8 cellular contexts compared by ENCODE assay signal in genomic region chr11:62880803-62881578, GRCh38. TPM values are rescaled to one million over a fixed set of nuclear protein-coding genes. Genes with fewer than 3 reads are reported as not detected.
DNase-seq lines count a peak whose midpoint lies in the region; ATAC-seq and TF ChIP-seq lines count a peak whose summit lies in the region.

TSS of gene SLC3A2 (plus strand) at chr11:62880896. CDS start at chr11:62881024, 128 bp downstream.

- H3K36me3 Mint-ChIP-seq in neural progenitor cell, result peaks cover 37% of the 10 kb centered on the region

- peak; percentile 98 for DNase-seq in ELF-1 (ENCODE audit: low read depth, low spot score)
- peak; percentile 96 for DNase-seq in activated effector memory CD4-positive, alpha-beta T cell treated with anti-CD3 and anti-CD28 coated beads, Interleukin-2, amount 50 U/mL, for 16 hours
- peak; percentile 89 for DNase-seq in fibroblast of villous mesenchyme (ENCODE audit: low read depth)
- DNase-seq in neural progenitor cell (ENCODE audit: low spot score), result peak; percentile 93

- H3K9me3 ChIP-seq in KOPT-K1 (ENCODE audit: insufficient read depth, low read length, poor library complexity, severe bottlenecking) (no peaks in the 10 kb centered on the region), neural progenitor cell (ENCODE audit: low read depth) (no peaks in the 10 kb centered on the region), subcutaneous abdominal adipose tissue (ENCODE audit: control insufficient read depth in 5 of 5, low read length in 5 of 5) (no peaks in the 10 kb centered on the region)

- H3F3A ChIP-seq in neural progenitor cell (ENCODE audit: low read depth), result peaks cover 76% of the 10 kb centered on the region

- H3K4me3 ChIP-seq in fibroblast of villous mesenchyme (ENCODE audit: low read depth, low read length), result peak within 1 kb of the TSS; percentile 93
- peak within 1 kb of the TSS; percentile 63 for H3K4me3 ChIP-seq in neural progenitor cell
- peak within 1 kb of the TSS; percentile 90 to 100 (median 99) for H3K4me3 ChIP-seq in subcutaneous abdominal adipose tissue (ENCODE audit: low read depth in 1 of 5, low read length in 5 of 5)

- H3K4me3 Mint-ChIP-seq in neural progenitor cell, result peak within 1 kb of the TSS; percentile 100

- H3K27me3 Mint-ChIP-seq in neural progenitor cell (ENCODE audit: insufficient read depth, low read depth), result peaks cover 7% of the 10 kb centered on the region

- H3K4me1 Mint-ChIP-seq in neural progenitor cell, result peaks cover 55% of the 10 kb centered on the region

- H3K79me2 ChIP-seq in neural progenitor cell (ENCODE audit: low read depth), result peaks cover 95% of the 10 kb centered on the region

- peak within 1 kb of the TSS; percentile 2 for H2AFZ ChIP-seq in neural progenitor cell (replicated peaks)

- TF ChIP-seq CTCF in fibroblast of villous mesenchyme (IDR thresholded peaks at IDR 0.05; ENCODE audit: insufficient read depth, low read depth, low read length), result peak; percentile 36
- peak; percentile 79 for TF ChIP-seq CTCF in neural progenitor cell (IDR thresholded peaks at IDR 0.05)

- peak within 1 kb of the TSS; percentile 95 for H3K4me2 ChIP-seq in neural progenitor cell

- H3K4me1 ChIP-seq in neural progenitor cell (peaks cover 29% of the 10 kb centered on the region), subcutaneous abdominal adipose tissue (ENCODE audit: control insufficient read depth in 5 of 5, insufficient read depth in 5 of 5, low read length in 5 of 5) (peaks cover 13 to 57% (median 48%) of the 10 kb centered on the region in 5 donors)

- H3K27me3 ChIP-seq in neural progenitor cell, result no peaks in the 10 kb centered on the region
- H3K27me3 ChIP-seq in subcutaneous abdominal adipose tissue (ENCODE audit: control insufficient read depth in 5 of 5, insufficient read depth in 4 of 5, low read length in 5 of 5), result no peaks in the 10 kb centered on the region

- peaks cover 72% of the 10 kb centered on the region for H3K36me3 ChIP-seq in KOPT-K1 (ENCODE audit: insufficient read depth, low read length)
- peaks cover 6% of the 10 kb centered on the region for H3K36me3 ChIP-seq in neural progenitor cell
- H3K36me3 ChIP-seq in subcutaneous abdominal adipose tissue (ENCODE audit: control insufficient read depth in 5 of 5, insufficient read depth in 5 of 5, low read length in 5 of 5), result peaks cover 9 to 35% (median 33%) of the 10 kb centered on the region in 5 donors

- peak within 1 kb of the TSS; percentile 94 for H3K27ac ChIP-seq in KOPT-K1 (ENCODE audit: low read depth, low read length, poor library complexity, severe bottlenecking)
- H3K27ac ChIP-seq in neural progenitor cell, result peak within 1 kb of the TSS; percentile 95
- H3K27ac ChIP-seq in subcutaneous abdominal adipose tissue (ENCODE audit: low read depth, low read length), result peak within 1 kb of the TSS; percentile 98

- H4K20me1 ChIP-seq in neural progenitor cell (ENCODE audit: low read depth), result peaks cover 42% of the 10 kb centered on the region

- peak; percentile 62 for ATAC-seq in GM21737 (IDR thresholded peaks at IDR 0.05; ENCODE audit: unreplicated experiment)

- peak within 1 kb of the TSS; percentile 93 for H3K27ac Mint-ChIP-seq in neural progenitor cell

- no peaks in the 10 kb centered on the region for H3K9me3 Mint-ChIP-seq in neural progenitor cell

- TF ChIP-seq POLR2A in Raji (IDR thresholded peaks at IDR 0.05; ENCODE audit: insufficient read depth, low read depth, low read length), result peak; percentile 98

- H3K9ac ChIP-seq in neural progenitor cell, result peak within 1 kb of the TSS; percentile 90
- H3K9ac ChIP-seq in subcutaneous abdominal adipose tissue (ENCODE audit: low read length in 5 of 5), result peak within 1 kb of the TSS; percentile 96 to 99 (median 99)

RNA-seq across cellular contexts. Expression of gene SLC3A2, which starts in this region (rescaled TPM):
- total RNA-seq in fibroblast of villous mesenchyme, result 117 and 190 TPM in 2 replicates
- total RNA-seq in neural progenitor cell (ENCODE audit: low replicate concordance), result 99.8 and 130 TPM in 2 replicates

Comparison
In these comparisons a context has a peak if more than half of its experiments do, and no peak if none do; other contexts are left out.
1. Peak in every context shown above with its lines: DNase-seq, ATAC-seq, H3K4me3 ChIP-seq and H3K27ac ChIP-seq.